ENCODE assay signal across 21 cellular contexts in the genomic region with DNA sequence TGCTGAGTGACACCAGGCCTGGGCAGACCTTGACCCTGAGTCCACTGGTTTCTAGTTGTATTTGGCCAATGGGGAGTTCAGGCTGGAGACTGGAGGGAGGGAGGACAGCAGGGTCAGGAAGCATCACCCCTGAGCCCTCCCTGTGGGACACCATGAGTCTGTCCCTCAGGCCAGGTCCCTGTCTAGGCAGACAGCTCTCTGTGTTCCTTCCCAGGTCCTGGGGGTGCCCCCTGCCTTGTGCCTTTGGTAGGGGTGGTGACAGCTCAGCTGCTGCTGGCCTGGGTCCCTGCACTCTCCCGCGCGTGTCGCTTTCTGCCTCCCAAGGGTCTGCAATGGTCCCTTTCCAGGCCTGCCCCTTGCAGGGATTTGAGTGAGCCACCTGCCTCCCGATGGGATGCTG.
"Had no signal": no experiment of that assay in that cellular context is flagged by ENCODE, and none has a peak within 500 bp of the region (broad histone marks: within the 10 kb centered on the region; RNA-seq: fewer than 3 reads in every experiment).

No MANE protein-coding gene starts in this region.

- H3K9me3 ChIP-seq: testis, vagina had no signal

- H3K9me3 Mint-ChIP-seq: activated naive CD8-positive, alpha-beta T cell treated with anti-CD3 and anti-CD28 coated beads, Interleukin-2, amount 10 ng/mL, durations not matched to agents 7 days and 5 days; mesothelial cell of epicardium had no signal

- H3K4me2 ChIP-seq: hepatocyte had no signal

- H3K27me3 ChIP-seq: cardiac muscle cell, foreskin keratinocyte, testis, vagina had no signal

- H3K36me3 ChIP-seq: cardiac muscle cell, vagina had no signal

- DNase-seq: activated CD4-positive, alpha-beta memory T cell treated with anti-CD3 and anti-CD28 coated beads for 36 hours; activated CD4-positive, alpha-beta T cell treated with anti-CD3 and anti-CD28 coated beads for 48 hours; activated effector memory CD4-positive, alpha-beta T cell treated with Interleukin-2 at 50 U/mL for 16 hours; activated naive CD4-positive, alpha-beta T cell treated with anti-CD3 and anti-CD28 coated beads for 36 hours; activated naive CD8-positive, alpha-beta T cell treated with anti-CD3 and anti-CD28 coated beads, Interleukin-2, amount 10 ng/mL, durations not matched to agents 7 days and 5 days; activated T-cell treated with anti-CD3 and anti-CD28 coated beads, Interleukin-2, amount 50 U/mL, for 72 hours; amygdala; dermis blood vessel endothelial cell; effector memory CD4-positive, alpha-beta T cell; foreskin keratinocyte; stimulated activated CD4-positive, alpha-beta T cell treated with anti-CD3 and anti-CD28 coated beads, Interleukin-4, amount 100 ng/mL, for 1 hour; stimulated activated naive CD4-positive, alpha-beta T cell; SW 1271; testis; trophoblast cell had no signal

- H3K4me3 Mint-ChIP-seq: activated CD4-positive, alpha-beta memory T cell treated with anti-CD3 and anti-CD28 coated beads for 36 hours; activated naive CD4-positive, alpha-beta T cell treated with anti-CD3 and anti-CD28 coated beads for 36 hours; activated naive CD8-positive, alpha-beta T cell treated with anti-CD3 and anti-CD28 coated beads, Interleukin-2, amount 10 ng/mL, durations not matched to agents 7 days and 5 days; activated T-cell treated with anti-CD3 and anti-CD28 coated beads, Interleukin-2, amount 50 U/mL, for 72 hours; mesothelial cell of epicardium; nephron; T-helper 17 cell had no signal

- H3K4me1 Mint-ChIP-seq: activated naive CD8-positive, alpha-beta T cell treated with anti-CD3 and anti-CD28 coated beads, Interleukin-2, amount 10 ng/mL, durations not matched to agents 7 days and 5 days; T-helper 17 cell had no signal

- H3K4me3 ChIP-seq: cardiac muscle cell, hepatocyte, testis, vagina had no signal

- H3K27ac ChIP-seq: cardiac muscle cell, foreskin keratinocyte, hepatocyte, testis, vagina had no signal

- H2AFZ ChIP-seq: hepatocyte had no signal

- H3K36me3 Mint-ChIP-seq: activated CD4-positive, alpha-beta memory T cell treated with anti-CD3 and anti-CD28 coated beads for 36 hours; activated naive CD8-positive, alpha-beta T cell treated with anti-CD3 and anti-CD28 coated beads, Interleukin-2, amount 10 ng/mL, durations not matched to agents 7 days and 5 days; mesothelial cell of epicardium had no signal

- H3K4me1 ChIP-seq: foreskin keratinocyte, testis had no signal

- H3K27ac Mint-ChIP-seq: activated CD4-positive, alpha-beta memory T cell treated with anti-CD3 and anti-CD28 coated beads for 36 hours; activated naive CD4-positive, alpha-beta T cell treated with anti-CD3 and anti-CD28 coated beads for 36 hours; activated naive CD8-positive, alpha-beta T cell treated with anti-CD3 and anti-CD28 coated beads, Interleukin-2, amount 10 ng/mL, durations not matched to agents 7 days and 5 days; activated T-cell treated with anti-CD3 and anti-CD28 coated beads, Interleukin-2, amount 50 U/mL, for 72 hours; mesothelial cell of epicardium; T-helper 17 cell had no signal

- H3K79me2 ChIP-seq: hepatocyte had no signal

- ATAC-seq: activated T-cell treated with anti-CD3 and anti-CD28 coated beads, Interleukin-2, amount 50 U/mL, for 72 hours; foreskin keratinocyte; T-helper 17 cell had no signal
